ENCODE assay signal across 1 cellular context in genomic region chr1:15799928-15800835, GRCh38.
TF ChIP-seq lines count a peak whose summit lies in the region.

No MANE protein-coding gene starts in this region.

TF ChIP-seq in HepG2, 621 proteins besides CTCF, POLR2A, EP300 and RAD21 (continued from another document and continues in another):
- TF ChIP-seq ZNF407 (CRISPR knock-in tag; IDR thresholded peaks at IDR 0.05; ENCODE audit: not compliant biosample characterization) (no peak), ZBTB46 (CRISPR knock-in tag; IDR thresholded peaks at IDR 0.05; ENCODE audit: borderline replicate concordance) (no peak), ZNF235 (CRISPR knock-in tag; IDR thresholded peaks at IDR 0.05; ENCODE audit: borderline replicate concordance) (no peak), NFYB (CRISPR knock-in tag; IDR thresholded peaks at IDR 0.05) (no peak), SRSF1 (optimal IDR thresholded peaks at IDR 0.05; ENCODE audit: low read depth, low read length) (no peak), TBX2 (CRISPR knock-in tag; IDR thresholded peaks at IDR 0.05; ENCODE audit: borderline replicate concordance) (peak; percentile 92), ZMYM3 (CRISPR knock-in tag; IDR thresholded peaks at IDR 0.05) (peak; percentile 86), ZSCAN21 (CRISPR knock-in tag; IDR thresholded peaks at IDR 0.05; ENCODE audit: borderline replicate concordance) (peak; percentile 45; the same call in 1 of the 2 replicates), RARA (CRISPR knock-in tag; IDR thresholded peaks at IDR 0.05) (peak; percentile 94), FOXM1 (CRISPR knock-in tag; IDR thresholded peaks at IDR 0.05) (no peak), ZNF614 (CRISPR knock-in tag; IDR thresholded peaks at IDR 0.05; ENCODE audit: borderline replicate concordance) (peak; percentile 66; the same call in 1 of the 2 replicates), SALL1 (CRISPR knock-in tag; IDR thresholded peaks at IDR 0.05) (peak; percentile 89), CBX2 (IDR thresholded peaks at IDR 0.05; ENCODE audit: low read depth, low read length) (no peak), CBX2 (CRISPR knock-in tag; IDR thresholded peaks at IDR 0.05; ENCODE audit: low read depth) (no peak), YY1 (IDR thresholded peaks at IDR 0.05; ENCODE audit: insufficient read depth, insufficient replicate concordance, low read depth, low read length) (peak; percentile 61), GATAD2A (CRISPR knock-in tag; IDR thresholded peaks at IDR 0.05) (peak; percentile 84), POLR2AphosphoS5 (IDR thresholded peaks at IDR 0.05; ENCODE audit: low read depth, low read length) (peak; percentile 57; the same call in 1 of the 2 replicates), ZNF550 (CRISPR knock-in tag; IDR thresholded peaks at IDR 0.05; ENCODE audit: borderline replicate concordance) (no peak), ZBTB38 (CRISPR knock-in tag; IDR thresholded peaks at IDR 0.05) (peak; percentile 82), MXI1 (IDR thresholded peaks at IDR 0.05; ENCODE audit: borderline replicate concordance, low read depth, low read length) (peak; percentile 46; the same call in 1 of the 3 replicates), CCAR2 (optimal IDR thresholded peaks at IDR 0.05; ENCODE audit: low read depth, low read length) (peak; percentile 22), ZNF558 (CRISPR knock-in tag; IDR thresholded peaks at IDR 0.05; ENCODE audit: borderline replicate concordance) (no peak), FOXP1 (IDR thresholded peaks at IDR 0.05) (no peak), FOXP1 (CRISPR knock-in tag; IDR thresholded peaks at IDR 0.05) (peak; percentile 54; the same call in 1 of the 2 replicates), DPF2 (CRISPR knock-in tag; IDR thresholded peaks at IDR 0.05; ENCODE audit: borderline replicate concordance, low read depth) (peak; percentile 94), TFE3 (CRISPR knock-in tag; IDR thresholded peaks at IDR 0.05) (peak; percentile 44; the same call in 1 of the 2 replicates)
- TF ChIP-seq, protein P1, sequence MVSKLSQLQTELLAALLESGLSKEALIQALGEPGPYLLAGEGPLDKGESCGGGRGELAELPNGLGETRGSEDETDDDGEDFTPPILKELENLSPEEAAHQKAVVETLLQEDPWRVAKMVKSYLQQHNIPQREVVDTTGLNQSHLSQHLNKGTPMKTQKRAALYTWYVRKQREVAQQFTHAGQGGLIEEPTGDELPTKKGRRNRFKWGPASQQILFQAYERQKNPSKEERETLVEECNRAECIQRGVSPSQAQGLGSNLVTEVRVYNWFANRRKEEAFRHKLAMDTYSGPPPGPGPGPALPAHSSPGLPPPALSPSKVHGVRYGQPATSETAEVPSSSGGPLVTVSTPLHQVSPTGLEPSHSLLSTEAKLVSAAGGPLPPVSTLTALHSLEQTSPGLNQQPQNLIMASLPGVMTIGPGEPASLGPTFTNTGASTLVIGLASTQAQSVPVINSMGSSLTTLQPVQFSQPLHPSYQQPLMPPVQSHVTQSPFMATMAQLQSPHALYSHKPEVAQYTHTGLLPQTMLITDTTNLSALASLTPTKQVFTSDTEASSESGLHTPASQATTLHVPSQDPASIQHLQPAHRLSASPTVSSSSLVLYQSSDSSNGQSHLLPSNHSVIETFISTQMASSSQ (IDR thresholded peaks at IDR 0.05; ENCODE audit: low read depth): 0 out of 2 replicates have a peak, but pooled peaks have one; percentile 59
- TF ChIP-seq, protein P1 (CRISPR knock-in tag; IDR thresholded peaks at IDR 0.05; ENCODE audit: borderline replicate concordance): peak; percentile 78; the same call in 1 of the 2 replicates
- TF ChIP-seq, protein P2, sequence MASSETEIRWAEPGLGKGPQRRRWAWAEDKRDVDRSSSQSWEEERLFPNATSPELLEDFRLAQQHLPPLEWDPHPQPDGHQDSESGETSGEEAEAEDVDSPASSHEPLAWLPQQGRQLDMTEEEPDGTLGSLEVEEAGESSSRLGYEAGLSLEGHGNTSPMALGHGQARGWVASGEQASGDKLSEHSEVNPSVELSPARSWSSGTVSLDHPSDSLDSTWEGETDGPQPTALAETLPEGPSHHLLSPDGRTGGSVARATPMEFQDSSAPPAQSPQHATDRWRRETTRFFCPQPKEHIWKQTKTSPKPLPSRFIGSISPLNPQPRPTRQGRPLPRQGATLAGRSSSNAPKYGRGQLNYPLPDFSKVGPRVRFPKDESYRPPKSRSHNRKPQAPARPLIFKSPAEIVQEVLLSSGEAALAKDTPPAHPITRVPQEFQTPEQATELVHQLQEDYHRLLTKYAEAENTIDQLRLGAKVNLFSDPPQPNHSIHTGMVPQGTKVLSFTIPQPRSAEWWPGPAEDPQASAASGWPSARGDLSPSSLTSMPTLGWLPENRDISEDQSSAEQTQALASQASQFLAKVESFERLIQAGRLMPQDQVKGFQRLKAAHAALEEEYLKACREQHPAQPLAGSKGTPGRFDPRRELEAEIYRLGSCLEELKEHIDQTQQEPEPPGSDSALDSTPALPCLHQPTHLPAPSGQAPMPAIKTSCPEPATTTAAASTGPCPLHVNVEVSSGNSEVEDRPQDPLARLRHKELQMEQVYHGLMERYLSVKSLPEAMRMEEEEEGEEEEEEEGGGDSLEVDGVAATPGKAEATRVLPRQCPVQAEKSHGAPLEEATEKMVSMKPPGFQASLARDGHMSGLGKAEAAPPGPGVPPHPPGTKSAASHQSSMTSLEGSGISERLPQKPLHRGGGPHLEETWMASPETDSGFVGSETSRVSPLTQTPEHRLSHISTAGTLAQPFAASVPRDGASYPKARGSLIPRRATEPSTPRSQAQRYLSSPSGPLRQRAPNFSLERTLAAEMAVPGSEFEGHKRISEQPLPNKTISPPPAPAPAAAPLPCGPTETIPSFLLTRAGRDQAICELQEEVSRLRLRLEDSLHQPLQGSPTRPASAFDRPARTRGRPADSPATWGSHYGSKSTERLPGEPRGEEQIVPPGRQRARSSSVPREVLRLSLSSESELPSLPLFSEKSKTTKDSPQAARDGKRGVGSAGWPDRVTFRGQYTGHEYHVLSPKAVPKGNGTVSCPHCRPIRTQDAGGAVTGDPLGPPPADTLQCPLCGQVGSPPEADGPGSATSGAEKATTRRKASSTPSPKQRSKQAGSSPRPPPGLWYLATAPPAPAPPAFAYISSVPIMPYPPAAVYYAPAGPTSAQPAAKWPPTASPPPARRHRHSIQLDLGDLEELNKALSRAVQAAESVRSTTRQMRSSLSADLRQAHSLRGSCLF (CRISPR knock-in tag; IDR thresholded peaks at IDR 0.05; ENCODE audit: borderline replicate concordance): peak; percentile 20; the same call in 1 of the 2 replicates
- TF ChIP-seq, protein P3, sequence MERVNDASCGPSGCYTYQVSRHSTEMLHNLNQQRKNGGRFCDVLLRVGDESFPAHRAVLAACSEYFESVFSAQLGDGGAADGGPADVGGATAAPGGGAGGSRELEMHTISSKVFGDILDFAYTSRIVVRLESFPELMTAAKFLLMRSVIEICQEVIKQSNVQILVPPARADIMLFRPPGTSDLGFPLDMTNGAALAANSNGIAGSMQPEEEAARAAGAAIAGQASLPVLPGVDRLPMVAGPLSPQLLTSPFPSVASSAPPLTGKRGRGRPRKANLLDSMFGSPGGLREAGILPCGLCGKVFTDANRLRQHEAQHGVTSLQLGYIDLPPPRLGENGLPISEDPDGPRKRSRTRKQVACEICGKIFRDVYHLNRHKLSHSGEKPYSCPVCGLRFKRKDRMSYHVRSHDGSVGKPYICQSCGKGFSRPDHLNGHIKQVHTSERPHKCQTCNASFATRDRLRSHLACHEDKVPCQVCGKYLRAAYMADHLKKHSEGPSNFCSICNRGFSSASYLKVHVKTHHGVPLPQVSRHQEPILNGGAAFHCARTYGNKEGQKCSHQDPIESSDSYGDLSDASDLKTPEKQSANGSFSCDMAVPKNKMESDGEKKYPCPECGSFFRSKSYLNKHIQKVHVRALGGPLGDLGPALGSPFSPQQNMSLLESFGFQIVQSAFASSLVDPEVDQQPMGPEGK (CRISPR knock-in tag; IDR thresholded peaks at IDR 0.05): peak; percentile 73
- TF ChIP-seq, protein P4, sequence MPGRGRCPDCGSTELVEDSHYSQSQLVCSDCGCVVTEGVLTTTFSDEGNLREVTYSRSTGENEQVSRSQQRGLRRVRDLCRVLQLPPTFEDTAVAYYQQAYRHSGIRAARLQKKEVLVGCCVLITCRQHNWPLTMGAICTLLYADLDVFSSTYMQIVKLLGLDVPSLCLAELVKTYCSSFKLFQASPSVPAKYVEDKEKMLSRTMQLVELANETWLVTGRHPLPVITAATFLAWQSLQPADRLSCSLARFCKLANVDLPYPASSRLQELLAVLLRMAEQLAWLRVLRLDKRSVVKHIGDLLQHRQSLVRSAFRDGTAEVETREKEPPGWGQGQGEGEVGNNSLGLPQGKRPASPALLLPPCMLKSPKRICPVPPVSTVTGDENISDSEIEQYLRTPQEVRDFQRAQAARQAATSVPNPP (CRISPR knock-in tag; IDR thresholded peaks at IDR 0.05): 0 out of 2 replicates have a peak, but pooled peaks have one; percentile 23
